8 cellular contexts compared by ENCODE assay signal in genomic region chr1:173867141-173867752, GRCh38. TPM values are rescaled to one million over a fixed set of nuclear protein-coding genes. Genes with fewer than 3 reads are reported as not detected.
A peak's percentile ranks its signal among the peaks of the same experiment; 100 is the strongest.
DNase-seq lines count a peak whose midpoint lies in the region; ATAC-seq, FAIRE-seq and TF ChIP-seq lines count a peak whose summit lies in the region.

No MANE protein-coding gene starts in this region.

- peaks cover 25 to 60% (median 53%) of the 10 kb centered on the region in 4 donors for H3K4me1 ChIP-seq in esophagus muscularis mucosa

- no peak for TF ChIP-seq POLR2A in esophagus muscularis mucosa (IDR thresholded peaks at IDR 0.05; ENCODE audit: low read depth)

- H3K36me3 Mint-ChIP-seq in osteocyte (ENCODE audit: unreplicated experiment), result peaks cover 48% of the 10 kb centered on the region

- H3K27ac Mint-ChIP-seq in osteocyte (ENCODE audit: unreplicated experiment), result peak overlapping the region; percentile 92

- no peak for TF ChIP-seq CTCF in WI38 (IDR thresholded peaks at IDR 0.05; ENCODE audit: low read depth, low read length)
- TF ChIP-seq CTCF in esophagus muscularis mucosa (IDR thresholded peaks at IDR 0.05), result no peak
- no peak for TF ChIP-seq CTCF in osteocyte (IDR thresholded peaks at IDR 0.05)

- no peaks in the 10 kb centered on the region for H3K27me3 Mint-ChIP-seq in osteocyte (ENCODE audit: unreplicated experiment)

- 4% methylated on average over 32 of the region's 32 CpGs for WGBS in esophagus muscularis mucosa

- H3K36me3 ChIP-seq in esophagus muscularis mucosa, result peaks cover 32 to 66% (median 43%) of the 10 kb centered on the region in 4 donors

- FAIRE-seq in RCC 7860 (lab: Jason Lieb, UNC), result no peak

- no peaks in the 10 kb centered on the region for H3K9me3 ChIP-seq in esophagus muscularis mucosa

- DNase-seq in NCI-H2029 (lab: John Stamatoyannopoulos, UW), result peak; percentile 30
- no peak for DNase-seq in NCI-H2029 treated with DMSO at 0.1 percent for 48 hours (lab: John Stamatoyannopoulos, UW)
- no peak for DNase-seq in esophagus muscularis mucosa (ENCODE audit: extremely low spot score)
- no peak for DNase-seq in osteocyte (ENCODE audit: extremely low spot score, unreplicated experiment)
- no peak for DNase-seq in RPMI8226
- no peak for DNase-seq in RCC 7860 (ENCODE audit: low spot score)

- peak overlapping the region; percentile 87 for H3K4me3 Mint-ChIP-seq in osteocyte (ENCODE audit: unreplicated experiment)

- H3K4me3 ChIP-seq in WI38 (ENCODE audit: low read depth, low read length) (peak overlapping the region; percentile 92), esophagus muscularis mucosa (peak overlapping the region; percentile 92 to 99 (median 96))

- H3K9me3 Mint-ChIP-seq in osteocyte (ENCODE audit: unreplicated experiment), result no peaks in the 10 kb centered on the region

- H3K27me3 ChIP-seq in esophagus muscularis mucosa, result no peaks in the 10 kb centered on the region

- TF ChIP-seq EP300 in esophagus muscularis mucosa (IDR thresholded peaks at IDR 0.05), result no peak

- intact Hi-C loops in esophagus muscularis mucosa (cut with DNase I), result loop anchor here (2.0 to 5.0 kb wide), 3 partner anchors 42 to 435 kb away; partner anchors contain the start of genes CENPL, DARS2 and RC3H1

- peaks cover 41% of the 10 kb centered on the region for H3K4me1 Mint-ChIP-seq in osteocyte (ENCODE audit: unreplicated experiment)

- no peak for ATAC-seq in GM19467 (IDR thresholded peaks at IDR 0.05; ENCODE audit: unreplicated experiment)

- peak overlapping the region; percentile 92 to 99 (median 97) for H3K27ac ChIP-seq in esophagus muscularis mucosa (replicated peaks in 1 of 4)

RNA-seq across cellular contexts. Expression of gene GAS5, which starts 0.5 kb away (rescaled TPM):
- 100 to 1,000 TPM; 138 to 375 (median 203) TPM for total RNA-seq in esophagus muscularis mucosa
- total RNA-seq in osteocyte, result 529 and 549 TPM in 2 replicates

RNA-seq across cellular contexts. Expression of gene ZBTB37, which starts 0.9 kb away (rescaled TPM):
- total RNA-seq in esophagus muscularis mucosa (1 to 10 TPM; 6.1 to 9.3 (median 7.0) TPM), osteocyte (15.0 and 15.3 TPM in 2 replicates)

RNA-seq across cellular contexts. Expression of gene CENPL, which starts 42.6 kb away (rescaled TPM):
- 1 to 10 TPM; 3.6 to 7.1 (median 5.8) TPM for total RNA-seq in esophagus muscularis mucosa
- total RNA-seq in osteocyte, result 7.9 and 10.9 TPM in 2 replicates

RNA-seq across cellular contexts. Expression of gene DARS2, which starts 42.8 kb away (rescaled TPM):
- 1 to 10 TPM; 5.5 to 9.1 (median 7.7) TPM for total RNA-seq in esophagus muscularis mucosa
- 12.8 and 13.1 TPM in 2 replicates for total RNA-seq in osteocyte

RNA-seq across cellular contexts. Expression of gene SERPINC1, which starts 49.9 kb away (rescaled TPM):
- not detected for total RNA-seq in esophagus muscularis mucosa
- total RNA-seq in osteocyte, result 0.40 TPM in 1 of 2 replicates, not detected in the other
